ENCODE assay signal across 17 cellular contexts in the genomic region with DNA sequence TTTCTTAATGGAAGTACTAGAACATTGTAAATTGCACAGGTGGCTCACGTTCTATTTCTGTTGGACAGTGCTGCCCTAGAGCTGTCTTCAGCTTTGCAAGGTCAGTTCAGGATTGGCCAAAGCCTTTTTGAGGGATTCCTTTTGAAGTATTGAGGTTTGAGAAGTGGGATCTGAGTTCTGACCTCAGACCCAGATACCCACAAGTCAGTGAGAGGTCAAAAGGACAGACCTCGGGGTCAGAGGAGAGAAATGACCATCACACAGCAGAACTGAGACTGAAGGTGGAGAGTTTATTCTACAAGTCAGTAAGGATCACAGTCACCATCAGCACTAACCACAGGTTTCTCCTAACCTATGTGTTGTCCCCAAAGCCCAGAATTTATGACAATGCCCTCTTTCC. TPM values are rescaled to one million over a fixed set of nuclear protein-coding genes. Genes with fewer than 3 reads are reported as not detected.
A peak's percentile ranks its signal among the peaks of the same experiment; 100 is the strongest.
DNase-seq lines count a peak whose midpoint lies in the region; ATAC-seq, FAIRE-seq and TF ChIP-seq lines count a peak whose summit lies in the region.
"Had no signal": no experiment of that assay in that cellular context is flagged by ENCODE, and none has a peak within 500 bp of the region (broad histone marks: within the 10 kb centered on the region; RNA-seq: fewer than 3 reads in every experiment).

No MANE protein-coding gene starts in this region.

- H3K4me2 ChIP-seq in GM12878 (ENCODE audit: control insufficient read depth, insufficient read depth), result no peak overlapping the region
- H3K4me2 ChIP-seq: BLaER1, GM23338 had no signal

- TF ChIP-seq CTCF in GM12878 (IDR thresholded peaks at IDR 0.05 in 2 of 3, conservative IDR thresholded peaks at IDR 0.05 in 1 of 3; ENCODE audit: control insufficient read depth in 2 of 3, extremely low read depth in 1 of 3, insufficient read depth in 1 of 3, low read depth in 3 of 3, low read length in 3 of 3) (no peak), liver (IDR thresholded peaks at IDR 0.05; ENCODE audit: low read depth, low read length, missing input control) (no peak)

- H3K27ac Mint-ChIP-seq in T-cell, result no peak overlapping the region
- H3K27ac Mint-ChIP-seq: CD4-positive, alpha-beta T cell; GM23338 had no signal

- H3K9me3 ChIP-seq in GM12878 (replicated peaks; ENCODE audit: control insufficient read depth, insufficient read depth, low read length) (no peaks in the 10 kb centered on the region), liver (ENCODE audit: control insufficient read depth in 4 of 4, low read length in 3 of 4) (no peaks in the 10 kb centered on the region)
- H3K9me3 ChIP-seq: BLaER1 had no signal

- H3K4me3 ChIP-seq in GM12878 (no peak overlapping the region), liver (ENCODE audit: low read depth in 1 of 3, low read length in 3 of 3) (no peak overlapping the region)
- H3K4me3 ChIP-seq: BLaER1, GM23338 had no signal

- H3K79me2 ChIP-seq in GM12878 (ENCODE audit: control insufficient read depth, insufficient read depth, low read length), result no peaks in the 10 kb centered on the region

- H3K27ac ChIP-seq in GM12878 (ENCODE audit: control insufficient read depth, insufficient read depth) (no peak overlapping the region), liver (ENCODE audit: low read depth in 1 of 2, low read length in 2 of 2) (peak overlapping the region in 1 of 2 donors; percentile 2)
- H3K27ac ChIP-seq: BLaER1 had no signal

- no peak for TF ChIP-seq POLR2A in GM12878 (IDR thresholded peaks at IDR 0.05; ENCODE audit: low read depth, low read length)

- no peaks in the 10 kb centered on the region for H4K20me1 ChIP-seq in GM12878 (ENCODE audit: control insufficient read depth, insufficient read depth)
- H4K20me1 ChIP-seq: BLaER1 had no signal

- DNase-seq in CD1c-positive myeloid dendritic cell (ENCODE audit: extremely low spot score), result peak; percentile 23
- DNase-seq in GM12878 (ENCODE audit: low read depth, low spot score), result no peak
- no peak for DNase-seq in NCI-H2029 treated with DMSO at 0.1 percent for 48 hours (lab: John Stamatoyannopoulos, UW)
- no peak for DNase-seq in T-cell
- DNase-seq in NCI-H1092 treated with DMSO at 0.1 percent for 48 hours (lab: John Stamatoyannopoulos, UW), result no peak
- DNase-seq: 8988T; AML-193; Calu3; CD4-positive, alpha-beta T cell; DMS 273 treated with DMSO at 0.1 percent for 48 hours; H7 had no signal

- H2AFZ ChIP-seq in GM12878 (ENCODE audit: control insufficient read depth, low read depth, low read length), result no peak overlapping the region
- H2AFZ ChIP-seq: GM23338 had no signal

- H3K36me3 Mint-ChIP-seq in T-cell, result no peaks in the 10 kb centered on the region

- peak; percentile 65 for FAIRE-seq in GM12878 (lab: Jason Lieb, UNC)

- CTCF ChIA-PET in GM12878 (lab: Yijun Ruan, JAX), result no interaction called here
- CTCF ChIA-PET in T-cell (lab: Charles Lee), result no interaction called here

- H3K27me3 ChIP-seq in GM12878 (replicated peaks in 1 of 2; ENCODE audit: control insufficient read depth in 2 of 2, insufficient read depth in 2 of 2, low read length in 1 of 2), result no peaks in the 10 kb centered on the region
- no peaks in the 10 kb centered on the region for H3K27me3 ChIP-seq in liver (ENCODE audit: control insufficient read depth in 4 of 4, insufficient read depth in 4 of 4, low read length in 3 of 4)
- H3K27me3 ChIP-seq: BLaER1 had no signal

- no peak overlapping the region for H3K4me3 Mint-ChIP-seq in T-cell
- H3K4me3 Mint-ChIP-seq: CD4-positive, alpha-beta T cell; GM23338 had no signal

- POLR2A ChIA-PET in GM12878 (lab: Charles Lee), result no interaction called here
- POLR2A ChIA-PET in T-cell (lab: Charles Lee), result no interaction called here

- TF ChIP-seq EP300 in GM12878 (IDR thresholded peaks at IDR 0.05; ENCODE audit: borderline replicate concordance in 1 of 2, control insufficient read depth in 1 of 2, low read depth in 2 of 2, low read length in 2 of 2), result no peak

- H3K9me3 Mint-ChIP-seq in T-cell, result no peaks in the 10 kb centered on the region
- H3K9me3 Mint-ChIP-seq: CD4-positive, alpha-beta T cell had no signal

- 38% methylated on average over 2 of the region's 2 CpGs for WGBS in GM12878 (ENCODE audit: insufficient coverage, insufficient replicate concordance, low lambda C conversion rate, missing lambda C conversion rate)
- whole genome bisulfite sequencing in liver, result 35% methylated on average over 2 of the region's 2 CpGs

- H3K27me3 Mint-ChIP-seq in T-cell, result peaks cover 6 to 9% of the 10 kb centered on the region in 2 donors

- H3K9ac ChIP-seq in GM12878 (ENCODE audit: control insufficient read depth, insufficient read depth, low read length) (no peak overlapping the region), liver (ENCODE audit: low read depth in 1 of 2, low read length in 2 of 2) (peak overlapping the region in 1 of 2 donors; percentile 61)
- H3K9ac ChIP-seq: BLaER1 had no signal

- intact Hi-C loops in GM12878 (cut with micrococcal nuclease; ENCODE audit: unreplicated experiment), result no loop called here

- RAD21 ChIA-PET in GM12878 (lab: Charles Lee; ENCODE audit: unreplicated experiment), result no interaction called here

- no TSS peak for BruUV-seq in GM12878 (replicated peaks; lab: Mats Ljungman, UMichigan)

- H3K36me3 ChIP-seq in GM12878 (ENCODE audit: control insufficient read depth in 2 of 2, insufficient read depth in 2 of 2, low read length in 1 of 2), result no peaks in the 10 kb centered on the region
- no peaks in the 10 kb centered on the region for H3K36me3 ChIP-seq in liver (ENCODE audit: control insufficient read depth in 4 of 4, insufficient read depth in 3 of 4, low read depth in 1 of 4, low read length in 3 of 4)
- H3K36me3 ChIP-seq: BLaER1 had no signal

- peaks cover 6% of the 10 kb centered on the region for H3K4me1 ChIP-seq in GM12878 (ENCODE audit: control insufficient read depth, insufficient read depth, low read length)
- H3K4me1 ChIP-seq in liver (ENCODE audit: control insufficient read depth in 4 of 4, insufficient read depth in 4 of 4, low read length in 3 of 4), result peaks cover 4 to 15% (median 11%) of the 10 kb centered on the region in 4 donors
- H3K4me1 ChIP-seq: BLaER1 had no signal

- in situ Hi-C loops in GM12878 (cut with MboI), result no loop called here

- H3K4me1 Mint-ChIP-seq in T-cell, result no peaks in the 10 kb centered on the region

- SMC1A ChIA-PET in GM12878 (lab: Charles Lee; ENCODE audit: uncharacterized antibody, unreplicated experiment), result no interaction called here

- ATAC-seq in HG02981 (IDR thresholded peaks at IDR 0.05; ENCODE audit: unreplicated experiment) (peak; percentile 44), GM12878 (peak; percentile 49), GM18907 (IDR thresholded peaks at IDR 0.05; ENCODE audit: unreplicated experiment) (no peak), T-cell (replicated peaks in 1 of 4) (no peak)
- ATAC-seq: GM23338 had no signal

- TF ChIP-seq RAD21 in GM12878 (IDR thresholded peaks at IDR 0.05; ENCODE audit: insufficient read depth, low read depth, low read length), result no peak
- peak in 1 of 2 donors; percentile 11 for TF ChIP-seq RAD21 in liver (IDR thresholded peaks at IDR 0.05)

RNA-seq across cellular contexts. Expression of gene ACSM5, which starts 1.7 kb away (rescaled TPM):
- total RNA-seq in GM12878 (2013; cell fraction: nucleolus; rRNA removed), result not detected in 2 replicates
- 0.28 and 0.38 TPM in 2 replicates for total RNA-seq in GM12878 (2014; rRNA removed)
- 0.31 TPM in 1 of 2 replicates, not detected in the other for total RNA-seq in GM12878 (2014; rRNA removed; fragmentation: Illumina TruSeq; extraction: Trizol)
- total RNA-seq in GM12878 (2021), result 0.26 and 0.45 TPM in 2 replicates
- polyA plus RNA-seq in GM12878 (2011; ENCODE audit: low read depth), result not detected
- not detected in 2 replicates for polyA plus RNA-seq in GM12878 (2011; rRNA removed)
- polyA plus RNA-seq in GM12878 (2011; cell fraction: cytosol; rRNA removed), result not detected in 2 replicates
- not detected in 2 replicates for polyA plus RNA-seq in GM12878 (2011; cell fraction: nucleus; rRNA removed)
- not detected in 2 replicates for polyA plus RNA-seq in GM12878 (2012)
- 0.07 TPM in 1 of 2 replicates, not detected in the other for polyA plus RNA-seq in GM12878 (2014; fragmentation: Illumina TruSeq; extraction: Trizol)
- polyA plus RNA-seq in GM12878 (2014; fragmentation: Nextera tagmentation; extraction: Ambion mirVana), result under 1 TPM in 1 of 2 experiments, not detected in 1; 0.20 TPM
- polyA plus RNA-seq in GM12878 (2014; rRNA removed), result 0.11 and 0.14 TPM in 2 replicates
- polyA plus RNA-seq in GM12878 (2016; fragmentation: Nextera tagmentation; extraction: Ambion mirVana), result under 1 TPM in 1 of 2 experiments, not detected in 1; 0.54 TPM
- polyA minus RNA-seq in GM12878 (2011; rRNA and poly(A)+ RNA removed), result not detected in 2 replicates
- not detected in 2 replicates for polyA minus RNA-seq in GM12878 (2011; cell fraction: cytosol; rRNA and poly(A)+ RNA removed)
- not detected in 2 replicates for polyA minus RNA-seq in GM12878 (2011; cell fraction: nucleus; rRNA and poly(A)+ RNA removed)
- total RNA-seq in liver, result 100 to 1,000 TPM in 1 of 2 donors, 1 to 10 TPM in 1; 4.2 to 198 TPM
- 100 to 1,000 TPM; 114 to 240 TPM for polyA plus RNA-seq in liver
- under 1 TPM in 2 of 5 donors, not detected in 3; 0.26 to 0.28 TPM for total RNA-seq in T-cell
- total RNA-seq: Calu3; CD4-positive, alpha-beta T cell; GM23338; H7 had no signal
- polyA plus RNA-seq: GM23338 had no signal

RNA-seq across cellular contexts. Expression of gene PDILT, which starts 6.5 kb away (rescaled TPM):
- total RNA-seq in GM12878 (2013; cell fraction: nucleolus; rRNA removed), result not detected in 2 replicates
- total RNA-seq in GM12878 (2014; rRNA removed) (not detected in 2 replicates), GM12878 (2014; rRNA removed; fragmentation: Illumina TruSeq; extraction: Trizol) (not detected in 2 replicates), GM12878 (2021) (not detected in 2 replicates), liver (not detected), T-cell (not detected)
- not detected for polyA plus RNA-seq in GM12878 (2011; ENCODE audit: low read depth)
- polyA plus RNA-seq in GM12878 (2011; rRNA removed) (not detected in 2 replicates), GM12878 (2014; fragmentation: Illumina TruSeq; extraction: Trizol) (not detected in 2 replicates), GM12878 (2014; fragmentation: Nextera tagmentation; extraction: Ambion mirVana) (not detected), GM12878 (2014; rRNA removed) (not detected in 2 replicates), GM12878 (2016; fragmentation: Nextera tagmentation; extraction: Ambion mirVana) (not detected), liver (not detected)
- not detected in 2 replicates for polyA plus RNA-seq in GM12878 (2011; cell fraction: cytosol; rRNA removed)
- not detected in 2 replicates for polyA plus RNA-seq in GM12878 (2011; cell fraction: nucleus; rRNA removed)
- polyA plus RNA-seq in GM12878 (2012), result not detected in 2 replicates
- not detected in 2 replicates for polyA minus RNA-seq in GM12878 (2011; rRNA and poly(A)+ RNA removed)
- polyA minus RNA-seq in GM12878 (2011; cell fraction: cytosol; rRNA and poly(A)+ RNA removed), result not detected in 2 replicates
- not detected in 2 replicates for polyA minus RNA-seq in GM12878 (2011; cell fraction: nucleus; rRNA and poly(A)+ RNA removed)
- total RNA-seq: Calu3; CD4-positive, alpha-beta T cell; Daoy; GM23338; H7 had no signal
- polyA plus RNA-seq: GM23338 had no signal

RNA-seq across cellular contexts. Expression of gene ACSM2A, which starts 40.3 kb away (rescaled TPM):
- not detected in 2 replicates for total RNA-seq in GM12878 (2013; cell fraction: nucleolus; rRNA removed)
- total RNA-seq in GM12878 (2014; rRNA removed) (not detected in 2 replicates), GM12878 (2014; rRNA removed; fragmentation: Illumina TruSeq; extraction: Trizol) (not detected in 2 replicates), GM12878 (2021) (0.21 TPM in 1 of 2 replicates, not detected in the other), liver (1,000 to 10,000 TPM in 1 of 2 donors, 10 to 100 TPM in 1; 30.1 to 1,049 TPM), T-cell (under 1 TPM in 2 of 5 donors, not detected in 3; 0.35 to 0.47 TPM)
- not detected for polyA plus RNA-seq in GM12878 (2011; ENCODE audit: low read depth)
- polyA plus RNA-seq in GM12878 (2011; rRNA removed) (not detected in 2 replicates), GM12878 (2014; fragmentation: Illumina TruSeq; extraction: Trizol) (not detected in 2 replicates), GM12878 (2014; fragmentation: Nextera tagmentation; extraction: Ambion mirVana) (not detected), GM12878 (2014; rRNA removed) (not detected in 2 replicates), GM12878 (2016; fragmentation: Nextera tagmentation; extraction: Ambion mirVana) (not detected), liver (100 to 1,000 TPM; 177 to 607 TPM)
- not detected in 2 replicates for polyA plus RNA-seq in GM12878 (2011; cell fraction: cytosol; rRNA removed)
- polyA plus RNA-seq in GM12878 (2011; cell fraction: nucleus; rRNA removed), result not detected in 2 replicates
- polyA plus RNA-seq in GM12878 (2012), result not detected in 2 replicates
- not detected in 2 replicates for polyA minus RNA-seq in GM12878 (2011; rRNA and poly(A)+ RNA removed)
- not detected in 2 replicates for polyA minus RNA-seq in GM12878 (2011; cell fraction: cytosol; rRNA and poly(A)+ RNA removed)
- polyA minus RNA-seq in GM12878 (2011; cell fraction: nucleus; rRNA and poly(A)+ RNA removed), result not detected in 2 replicates
- total RNA-seq: Calu3; CD4-positive, alpha-beta T cell; Daoy; GM23338; H7 had no signal
- polyA plus RNA-seq: GM23338 had no signal

RNA-seq across cellular contexts. Expression of gene UMOD, which starts 58.5 kb away (rescaled TPM):
- not detected in 2 replicates for total RNA-seq in GM12878 (2013; cell fraction: nucleolus; rRNA removed)
- total RNA-seq in GM12878 (2014; rRNA removed), result not detected in 2 replicates
- total RNA-seq in GM12878 (2014; rRNA removed; fragmentation: Illumina TruSeq; extraction: Trizol), result not detected in 2 replicates
- not detected in 2 replicates for total RNA-seq in GM12878 (2021)
- not detected for polyA plus RNA-seq in GM12878 (2011; ENCODE audit: low read depth)
- not detected in 2 replicates for polyA plus RNA-seq in GM12878 (2011; rRNA removed)
- polyA plus RNA-seq in GM12878 (2011; cell fraction: cytosol; rRNA removed), result not detected in 2 replicates
- polyA plus RNA-seq in GM12878 (2011; cell fraction: nucleus; rRNA removed), result not detected in 2 replicates
- not detected in 2 replicates for polyA plus RNA-seq in GM12878 (2012)
- not detected in 2 replicates for polyA plus RNA-seq in GM12878 (2014; fragmentation: Illumina TruSeq; extraction: Trizol)
- not detected for polyA plus RNA-seq in GM12878 (2014; fragmentation: Nextera tagmentation; extraction: Ambion mirVana)
- polyA plus RNA-seq in GM12878 (2014; rRNA removed), result not detected in 2 replicates
- not detected for polyA plus RNA-seq in GM12878 (2016; fragmentation: Nextera tagmentation; extraction: Ambion mirVana)
- not detected in 2 replicates for polyA minus RNA-seq in GM12878 (2011; rRNA and poly(A)+ RNA removed)
- not detected in 2 replicates for polyA minus RNA-seq in GM12878 (2011; cell fraction: cytosol; rRNA and poly(A)+ RNA removed)
- not detected in 2 replicates for polyA minus RNA-seq in GM12878 (2011; cell fraction: nucleus; rRNA and poly(A)+ RNA removed)
- total RNA-seq in liver, result not detected
- polyA plus RNA-seq in liver, result not detected
- not detected for total RNA-seq in T-cell
- total RNA-seq: Calu3; CD4-positive, alpha-beta T cell; Daoy; GM23338; H7 had no signal
- polyA plus RNA-seq: GM23338 had no signal

Comparison
In these comparisons a context has a peak if more than half of its experiments do, and no peak if none do; other contexts are left out.
1. ATAC-seq: peak in HG02981 (single experiment) and GM12878 (single experiment); none in GM18907 (single experiment) and T-cell (0 of 4).
2. RNA of gene ACSM2A, which starts 40.3 kb away (total RNA-seq): 30.1 to 1,049 TPM in liver; 0.35 to 0.47 TPM in T-cell and 0.21 TPM in GM12878; every median in the first group is over 10 times any median in the second.